Comparison of ENCODE assay signal across 24 cellular contexts in genomic region chr1:198197285-198197684, GRCh38.
"Had no signal": no experiment of that assay in that cellular context is flagged by ENCODE, and none has a peak within 500 bp of the region (broad histone marks: within the 10 kb centered on the region; RNA-seq: fewer than 3 reads in every experiment).

No MANE protein-coding gene starts in this region.

- H3K27me3 Mint-ChIP-seq: activated CD4-positive, alpha-beta memory T cell treated with anti-CD3 and anti-CD28 coated beads, Interleukin-2, amount 10 ng/mL, durations not matched to agents 7 days and 5 days; activated CD4-positive, alpha-beta T cell treated with anti-CD3 and anti-CD28 coated beads for 36 hours; activated naive CD8-positive, alpha-beta T cell treated with anti-CD3 and anti-CD28 coated beads for 36 hours had no signal

- H3K9me3 ChIP-seq: Peyer's patch, SJCRH30, SK-N-SH had no signal

- ATAC-seq: activated CD4-positive, alpha-beta T cell treated with anti-CD3 and anti-CD28 coated beads for 36 hours had no signal

- DNase-seq: activated CD4-positive, alpha-beta memory T cell treated with anti-CD3 and anti-CD28 coated beads, Interleukin-2, amount 10 ng/mL, durations not matched to agents 7 days and 5 days; activated CD4-positive, alpha-beta T cell treated with anti-CD3 and anti-CD28 coated beads for 36 hours; activated CD4-positive, alpha-beta T cell treated with anti-CD3 and anti-CD28 coated beads, Interleukin-2, amount 50 U/mL, for 1 hour; activated CD8-positive, alpha-beta memory T cell treated with anti-CD3 and anti-CD28 coated beads, Interleukin-2, amount 50 U/mL, for 48 hours; activated effector memory CD4-positive, alpha-beta T cell treated with anti-CD3 and anti-CD28 coated beads, Interleukin-2, amount 50 U/mL, for 16 hours; activated naive CD4-positive, alpha-beta T cell treated with Interleukin-2 at 50 U/mL for 16 hours; activated naive CD8-positive, alpha-beta T cell treated with anti-CD3 and anti-CD28 coated beads for 36 hours; brain microvascular endothelial cell; cerebellar nuclear complex; Kasumi-1; NCI-H1105 treated with DMSO at 0.1 percent for 48 hours; NCI-H1436 treated with DMSO at 0.1 percent for 48 hours; NCI-H187; NCI-H2081; NCI-H446; NCI-H524; Peyer's patch; Right ventricle myocardium superior; SJCRH30; SK-N-SH; T-helper 1 cell; WERI-Rb-1 had no signal

- H3K4me1 ChIP-seq: SJCRH30 had no signal

- H3K27ac Mint-ChIP-seq: activated CD4-positive, alpha-beta memory T cell treated with anti-CD3 and anti-CD28 coated beads, Interleukin-2, amount 10 ng/mL, durations not matched to agents 7 days and 5 days; activated CD4-positive, alpha-beta T cell treated with anti-CD3 and anti-CD28 coated beads for 36 hours had no signal

- H3K9ac ChIP-seq: SK-N-SH had no signal

- H3K36me3 ChIP-seq: brain microvascular endothelial cell, cardiac muscle cell, Peyer's patch, SJCRH30, WERI-Rb-1 had no signal

- H3K27ac ChIP-seq: brain microvascular endothelial cell, cardiac muscle cell, Peyer's patch, RWPE1, SJCRH30, WERI-Rb-1 had no signal

- H3K27me3 ChIP-seq: brain microvascular endothelial cell, cardiac muscle cell, Peyer's patch, SJCRH30 had no signal

- H3K4me3 ChIP-seq: cardiac muscle cell, Peyer's patch, SJCRH30 had no signal

- H3K4me2 ChIP-seq: SK-N-SH had no signal

- H3K4me3 Mint-ChIP-seq: activated CD4-positive, alpha-beta memory T cell treated with anti-CD3 and anti-CD28 coated beads, Interleukin-2, amount 10 ng/mL, durations not matched to agents 7 days and 5 days; activated CD4-positive, alpha-beta T cell treated with anti-CD3 and anti-CD28 coated beads for 36 hours had no signal
